ENCODE assay signal across 8 cellular contexts in the genomic region with DNA sequence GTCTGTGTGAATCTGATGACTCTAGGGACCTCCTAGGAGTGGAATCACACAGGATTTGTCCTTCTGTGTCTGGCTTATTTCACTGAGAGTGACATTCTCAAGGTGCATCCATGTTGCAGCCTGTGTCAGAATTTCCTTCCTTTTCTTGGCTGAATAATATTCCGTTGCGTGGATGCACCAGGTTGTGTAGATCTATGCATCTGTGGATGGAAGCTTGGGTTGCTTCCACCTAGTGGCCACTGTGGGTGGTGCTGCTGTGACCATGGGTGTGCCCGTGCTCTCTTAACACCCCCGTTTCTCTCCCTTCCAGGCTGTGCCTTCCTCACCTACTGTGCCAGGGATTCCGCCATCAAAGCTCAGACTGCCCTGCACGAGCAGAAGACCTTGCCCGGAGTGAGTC. TPM values are rescaled to one million over a fixed set of nuclear protein-coding genes. Genes with fewer than 3 reads are reported as not detected.
DNase-seq lines count a peak whose midpoint lies in the region; ATAC-seq and TF ChIP-seq lines count a peak whose summit lies in the region.

No MANE protein-coding gene starts in this region.

- peak; percentile 37 for DNase-seq in ACHN
- peak; percentile 64 for DNase-seq in HEK293T (ENCODE audit: extremely low spot score)
- DNase-seq in activated CD4-positive, alpha-beta memory T cell treated with anti-CD3 and anti-CD28 coated beads, Interleukin-2, amount 10 ng/mL, durations not matched to agents 7 days and 5 days: peak; percentile 42
- DNase-seq in fibroblast of pulmonary artery (ENCODE audit: low read depth): peak; percentile 29
- DNase-seq in stimulated activated CD8-positive, alpha-beta memory T cell treated with anti-CD3 and anti-CD28 coated beads, Interleukin-15, amount 100 ng/mL, for 1 hour (ENCODE audit: low read depth): peak; percentile 26
- DNase-seq in NCI-H1105 treated with DMSO at 0.1 percent for 48 hours (lab: John Stamatoyannopoulos, UW): no peak

- H3K4me3 ChIP-seq in fibroblast of pulmonary artery (replicated peaks; ENCODE audit: low read depth, low read length): no peak overlapping the region

- ATAC-seq in HG03159 (IDR thresholded peaks at IDR 0.05; ENCODE audit: unreplicated experiment) (no peak), GM19324 (IDR thresholded peaks at IDR 0.05; ENCODE audit: low FRiP score, unreplicated experiment) (no peak)

- H3K4me3 Mint-ChIP-seq in activated CD4-positive, alpha-beta memory T cell treated with anti-CD3 and anti-CD28 coated beads, Interleukin-2, amount 10 ng/mL, durations not matched to agents 7 days and 5 days: no peak overlapping the region

- in situ Hi-C loops in ACHN (cut with HindIII; ENCODE audit: low pct_ligation_motif_present, low pct_unique_long_range_greater_than_20kb, low sequenced_read_pairs): no loop called here

- TF ChIP-seq CTCF in fibroblast of pulmonary artery (IDR thresholded peaks at IDR 0.05; ENCODE audit: low read length, missing control alignments): peak; percentile 57

- H3K27ac Mint-ChIP-seq in activated CD4-positive, alpha-beta memory T cell treated with anti-CD3 and anti-CD28 coated beads, Interleukin-2, amount 10 ng/mL, durations not matched to agents 7 days and 5 days: no peak overlapping the region

- no peaks in the 10 kb centered on the region for H3K4me1 Mint-ChIP-seq in activated CD4-positive, alpha-beta memory T cell treated with anti-CD3 and anti-CD28 coated beads, Interleukin-2, amount 10 ng/mL, durations not matched to agents 7 days and 5 days

- H3K9me3 Mint-ChIP-seq in activated CD4-positive, alpha-beta memory T cell treated with anti-CD3 and anti-CD28 coated beads, Interleukin-2, amount 10 ng/mL, durations not matched to agents 7 days and 5 days: peaks cover 10% of the 10 kb centered on the region

- H3K36me3 Mint-ChIP-seq in activated CD4-positive, alpha-beta memory T cell treated with anti-CD3 and anti-CD28 coated beads, Interleukin-2, amount 10 ng/mL, durations not matched to agents 7 days and 5 days (ENCODE audit: low read depth): no peaks in the 10 kb centered on the region

- H3K27me3 Mint-ChIP-seq in activated CD4-positive, alpha-beta memory T cell treated with anti-CD3 and anti-CD28 coated beads, Interleukin-2, amount 10 ng/mL, durations not matched to agents 7 days and 5 days: no peaks in the 10 kb centered on the region

- POLR2A ChIA-PET in HEK293T (lab: Yijun Ruan, JAX): no interaction called here
- POLR2A ChIA-PET in activated CD4-positive, alpha-beta memory T cell treated with anti-CD3 and anti-CD28 coated beads, Interleukin-2, amount 10 ng/mL, durations not matched to agents 7 days and 5 days (lab: Charles Lee): no interaction called here

- CTCF ChIA-PET in HEK293T (lab: Yijun Ruan, JAX): interaction anchor here (0.7 to 1.4 kb wide), 3 partner anchors 20 to 300 kb away, joined by 3 read pairs; no protein-coding TSS in a partner anchor
- CTCF ChIA-PET in activated CD4-positive, alpha-beta memory T cell treated with anti-CD3 and anti-CD28 coated beads, Interleukin-2, amount 10 ng/mL, durations not matched to agents 7 days and 5 days (lab: Charles Lee): interaction anchor here (0.5 kb wide), 1 partner anchor 35 kb away, joined by 3 read pairs; no protein-coding TSS in a partner anchor

TF ChIP-seq in HEK293T, 16 proteins besides CTCF, POLR2A, EP300 and RAD21:
- TF ChIP-seq L3MBTL2 (conservative IDR thresholded peaks at IDR 0.05): no peak

RNA-seq across cellular contexts. Expression of a gene that starts 26.2 kb away (rescaled TPM):
- total RNA-seq in activated CD4-positive, alpha-beta memory T cell treated with anti-CD3 and anti-CD28 coated beads, Interleukin-2, amount 10 ng/mL, durations not matched to agents 7 days and 5 days: under 1 TPM; 0.25 to 0.43 TPM
